1 cellular context compared by ENCODE assay signal in the genomic region with DNA sequence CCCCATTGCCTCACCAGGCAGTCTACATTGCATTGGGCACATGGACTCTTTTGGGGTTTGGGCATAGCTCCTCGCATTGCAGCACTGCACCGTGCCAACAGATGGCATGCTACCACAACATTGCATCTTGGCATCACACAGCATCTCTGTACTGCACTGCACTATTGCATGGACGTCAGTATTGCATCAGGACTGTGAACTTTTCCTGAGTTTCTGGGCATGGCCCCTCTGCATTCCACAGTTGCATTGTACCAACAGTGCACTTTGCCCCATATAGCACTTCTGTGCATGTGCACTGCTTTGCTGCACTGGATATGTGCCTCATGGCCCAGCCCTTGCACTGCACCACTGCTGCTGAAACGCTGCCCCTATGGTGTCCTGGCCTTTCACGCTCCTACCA.
TF ChIP-seq lines count a peak whose summit lies in the region.

No MANE protein-coding gene starts in this region.

TF ChIP-seq in HEK293T, 16 proteins besides CTCF, POLR2A, EP300 and RAD21 (continued from another document):
- TF ChIP-seq, protein P1, sequence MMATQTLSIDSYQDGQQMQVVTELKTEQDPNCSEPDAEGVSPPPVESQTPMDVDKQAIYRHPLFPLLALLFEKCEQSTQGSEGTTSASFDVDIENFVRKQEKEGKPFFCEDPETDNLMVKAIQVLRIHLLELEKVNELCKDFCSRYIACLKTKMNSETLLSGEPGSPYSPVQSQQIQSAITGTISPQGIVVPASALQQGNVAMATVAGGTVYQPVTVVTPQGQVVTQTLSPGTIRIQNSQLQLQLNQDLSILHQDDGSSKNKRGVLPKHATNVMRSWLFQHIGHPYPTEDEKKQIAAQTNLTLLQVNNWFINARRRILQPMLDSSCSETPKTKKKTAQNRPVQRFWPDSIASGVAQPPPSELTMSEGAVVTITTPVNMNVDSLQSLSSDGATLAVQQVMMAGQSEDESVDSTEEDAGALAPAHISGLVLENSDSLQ (IDR thresholded peaks at IDR 0.05): no peak
- TF ChIP-seq FOXA1 (IDR thresholded peaks at IDR 0.05) (no peak), SP1 (IDR thresholded peaks at IDR 0.05) (no peak), SUZ12 (IDR thresholded peaks at IDR 0.05) (no peak), ARNT (IDR thresholded peaks at IDR 0.05) (no peak), ELF4 (IDR thresholded peaks at IDR 0.05) (no peak), ZNF384 (IDR thresholded peaks at IDR 0.05) (no peak), TARDBP (IDR thresholded peaks at IDR 0.05) (no peak), L3MBTL2 (conservative IDR thresholded peaks at IDR 0.05) (no peak)
TF ChIP-seq in HEK293T: peak in this region for 0.
